In genomic region chr17:41968676-41969075, GRCh38 we compare ENCODE assay signal across 15 cellular contexts. TPM values are rescaled to one million over a fixed set of nuclear protein-coding genes. Genes with fewer than 3 reads are reported as not detected.
A peak's percentile ranks its signal among the peaks of the same experiment; 100 is the strongest.
DNase-seq lines count a peak whose midpoint lies in the region; ATAC-seq and TF ChIP-seq lines count a peak whose summit lies in the region.
"Had no signal": no experiment of that assay in that cellular context is flagged by ENCODE, and none has a peak within 500 bp of the region (broad histone marks: within the 10 kb centered on the region; RNA-seq: fewer than 3 reads in every experiment).

No MANE protein-coding gene starts in this region.

- H3K27ac ChIP-seq in VCaP = peak overlapping the region; percentile 87
- H3K27ac ChIP-seq: parathyroid adenoma had no signal

- POLR2A ChIA-PET in HEK293T (lab: Yijun Ruan, JAX) = interaction anchor here (2.9 to 7.0 kb wide), 3 partner anchors 8 to 50 kb away, joined by 19 to 117 read pairs (median 29); partner anchors contain the start of genes ACLY, DNAJC7 and NKIRAS2

- no peak for DNase-seq in activated T-cell treated with anti-CD3 and anti-CD28 coated beads, Interleukin-2, amount 50 U/mL, for 4 hours
- DNase-seq in activated T-cell treated with anti-CD3 and anti-CD28 coated beads, Interleukin-2, amount 50 U/mL, for 48 hours = no peak
- DNase-seq in fibroblast of the aortic adventitia (ENCODE audit: low read depth) = no peak
- no peak for DNase-seq in stimulated activated effector memory CD8-positive, alpha-beta T cell treated with anti-CD3 and anti-CD28 coated beads, Interleukin-12 subunit alpha, Interleukin-12 subunit beta, amount 100 ng/mL, for 72 hours (ENCODE audit: low spot score in 2 of 2)
- DNase-seq in HEK293T (ENCODE audit: extremely low spot score) = no peak
- DNase-seq: activated CD4-positive, alpha-beta T cell treated with anti-CD3 and anti-CD28 coated beads for 48 hours; KG1; mesendoderm; NCI-H524 treated with DMSO at 0.1 percent for 48 hours; tibial artery had no signal

- no peak for ATAC-seq in activated T-cell treated with anti-CD3 and anti-CD28 coated beads, Interleukin-2, amount 50 U/mL, for 4 hours
- no peak for ATAC-seq in stimulated activated effector memory CD8-positive, alpha-beta T cell treated with anti-CD3 and anti-CD28 coated beads, Interleukin-12 subunit alpha, Interleukin-12 subunit beta, amount 100 ng/mL, for 72 hours
- ATAC-seq in HG02973 (IDR thresholded peaks at IDR 0.05; ENCODE audit: unreplicated experiment) = no peak
- no peak for ATAC-seq in GM21381 (IDR thresholded peaks at IDR 0.05; ENCODE audit: unreplicated experiment)
- ATAC-seq: Panc1 had no signal

- H3K9me3 Mint-ChIP-seq in activated T-cell treated with anti-CD3 and anti-CD28 coated beads, Interleukin-2, amount 50 U/mL, for 4 hours = no peaks in the 10 kb centered on the region
- H3K9me3 Mint-ChIP-seq in stimulated activated effector memory CD8-positive, alpha-beta T cell treated with anti-CD3 and anti-CD28 coated beads, Interleukin-12 subunit alpha, Interleukin-12 subunit beta, amount 100 ng/mL, for 72 hours = no peaks in the 10 kb centered on the region

- no peak overlapping the region for H3K27ac Mint-ChIP-seq in stimulated activated effector memory CD8-positive, alpha-beta T cell treated with anti-CD3 and anti-CD28 coated beads, Interleukin-12 subunit alpha, Interleukin-12 subunit beta, amount 100 ng/mL, for 72 hours

- no peaks in the 10 kb centered on the region for H3K27me3 Mint-ChIP-seq in activated T-cell treated with anti-CD3 and anti-CD28 coated beads, Interleukin-2, amount 50 U/mL, for 4 hours (ENCODE audit: low read depth)

- H3K36me3 Mint-ChIP-seq in activated T-cell treated with anti-CD3 and anti-CD28 coated beads, Interleukin-2, amount 50 U/mL, for 4 hours (ENCODE audit: insufficient read depth) = peaks cover 17% of the 10 kb centered on the region
- H3K36me3 Mint-ChIP-seq in stimulated activated effector memory CD8-positive, alpha-beta T cell treated with anti-CD3 and anti-CD28 coated beads, Interleukin-12 subunit alpha, Interleukin-12 subunit beta, amount 100 ng/mL, for 72 hours = peaks cover 67% of the 10 kb centered on the region

- H3K4me3 Mint-ChIP-seq in activated T-cell treated with anti-CD3 and anti-CD28 coated beads, Interleukin-2, amount 50 U/mL, for 4 hours = peak overlapping the region; percentile 83
- peak overlapping the region; percentile 78 for H3K4me3 Mint-ChIP-seq in stimulated activated effector memory CD8-positive, alpha-beta T cell treated with anti-CD3 and anti-CD28 coated beads, Interleukin-12 subunit alpha, Interleukin-12 subunit beta, amount 100 ng/mL, for 72 hours

- peaks cover 37% of the 10 kb centered on the region for H3K4me1 Mint-ChIP-seq in activated T-cell treated with anti-CD3 and anti-CD28 coated beads, Interleukin-2, amount 50 U/mL, for 4 hours (ENCODE audit: low read depth)
- peaks cover 40% of the 10 kb centered on the region for H3K4me1 Mint-ChIP-seq in stimulated activated effector memory CD8-positive, alpha-beta T cell treated with anti-CD3 and anti-CD28 coated beads, Interleukin-12 subunit alpha, Interleukin-12 subunit beta, amount 100 ng/mL, for 72 hours

- CTCF ChIA-PET in HEK293T (lab: Yijun Ruan, JAX) = no interaction called here

- TF ChIP-seq CTCF in VCaP (conservative IDR thresholded peaks at IDR 0.05) = no peak
- TF ChIP-seq CTCF in fibroblast of the aortic adventitia (IDR thresholded peaks at IDR 0.05; ENCODE audit: insufficient read depth, low read length) = no peak

- H3K4me3 ChIP-seq in fibroblast of the aortic adventitia (ENCODE audit: low read depth, low read length) = peak overlapping the region; percentile 25
- H3K4me3 ChIP-seq: tibial artery had no signal

TF ChIP-seq in HEK293T, 16 proteins besides CTCF, POLR2A, EP300 and RAD21:
- no peak for TF ChIP-seq TARDBP (IDR thresholded peaks at IDR 0.05)
- TF ChIP-seq ELF4 (IDR thresholded peaks at IDR 0.05) = no peak
- TF ChIP-seq FOXM1 (IDR thresholded peaks at IDR 0.05; ENCODE audit: borderline replicate concordance) = no peak
- no peak for TF ChIP-seq CTBP1 (IDR thresholded peaks at IDR 0.05; ENCODE audit: borderline replicate concordance)
- no peak for TF ChIP-seq FOXA1 (IDR thresholded peaks at IDR 0.05)
- TF ChIP-seq PKNOX1 (IDR thresholded peaks at IDR 0.05) = no peak
- no peak for TF ChIP-seq HDGF (IDR thresholded peaks at IDR 0.05; ENCODE audit: borderline replicate concordance)
- TF ChIP-seq SUZ12 (IDR thresholded peaks at IDR 0.05) = no peak
- TF ChIP-seq ZNF384 (IDR thresholded peaks at IDR 0.05) = no peak
- TF ChIP-seq ARNT (IDR thresholded peaks at IDR 0.05) = no peak
- no peak for TF ChIP-seq BHLHE40 (IDR thresholded peaks at IDR 0.05; ENCODE audit: borderline replicate concordance)

RNA-seq across cellular contexts. Expression of gene CNP, which starts 2.1 kb away (rescaled TPM):
- 10 to 100 TPM; 70.0 to 80.0 (median 78.3) TPM for total RNA-seq in activated T-cell treated with anti-CD3 and anti-CD28 coated beads, Interleukin-2, amount 50 U/mL, for 4 hours
- 64.3 and 84.2 TPM in 2 replicates for total RNA-seq in fibroblast of the aortic adventitia (ENCODE audit: low replicate concordance)

RNA-seq across cellular contexts. Expression of gene ODAD4, which starts 38.3 kb away (rescaled TPM):
- total RNA-seq in activated T-cell treated with anti-CD3 and anti-CD28 coated beads, Interleukin-2, amount 50 U/mL, for 4 hours = under 1 TPM; 0.26 to 0.91 (median 0.79) TPM
- total RNA-seq in fibroblast of the aortic adventitia (ENCODE audit: low replicate concordance) = 0.16 and 1.2 TPM in 2 replicates

RNA-seq across cellular contexts. Expression of gene DNAJC7, which starts 48.6 kb away (rescaled TPM):
- total RNA-seq in activated T-cell treated with anti-CD3 and anti-CD28 coated beads, Interleukin-2, amount 50 U/mL, for 4 hours = 100 to 1,000 TPM; 144 to 154 (median 147) TPM
- 58.0 and 131 TPM in 2 replicates for total RNA-seq in fibroblast of the aortic adventitia (ENCODE audit: low replicate concordance)

RNA-seq across cellular contexts. Expression of gene ACLY, which starts 49.9 kb away (rescaled TPM):
- total RNA-seq in activated T-cell treated with anti-CD3 and anti-CD28 coated beads, Interleukin-2, amount 50 U/mL, for 4 hours = 100 to 1,000 TPM; 197 to 210 (median 198) TPM
- total RNA-seq in fibroblast of the aortic adventitia (ENCODE audit: low replicate concordance) = 64.1 and 159 TPM in 2 replicates

RNA-seq across cellular contexts. Expression of gene NKIRAS2, which starts 51.2 kb away (rescaled TPM):
- 10 to 100 TPM; 33.4 to 35.8 (median 34.2) TPM for total RNA-seq in activated T-cell treated with anti-CD3 and anti-CD28 coated beads, Interleukin-2, amount 50 U/mL, for 4 hours
- total RNA-seq in fibroblast of the aortic adventitia (ENCODE audit: low replicate concordance) = 17.1 and 27.1 TPM in 2 replicates
